16 cellular contexts compared by ENCODE assay signal in the genomic region with DNA sequence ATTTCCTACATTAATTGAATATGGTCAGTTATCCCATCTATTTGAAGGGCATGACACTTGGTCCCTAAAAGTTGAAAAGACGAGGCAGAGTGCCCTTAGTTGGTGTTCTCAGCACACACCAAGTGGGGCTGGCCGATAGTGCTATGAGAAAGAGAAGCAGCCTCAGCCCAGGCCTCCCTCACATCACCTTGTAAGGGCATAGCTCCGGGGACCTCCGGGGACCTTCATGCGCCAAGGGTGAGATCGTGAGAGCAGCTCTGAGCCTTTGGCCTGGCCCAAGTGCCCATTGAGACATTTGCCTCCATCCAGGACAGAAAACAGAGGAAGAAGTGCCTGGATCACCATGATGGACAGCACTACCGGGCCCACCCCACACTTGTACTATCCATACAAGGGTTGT.
DNase-seq lines count a peak whose midpoint lies in the region; ATAC-seq and TF ChIP-seq lines count a peak whose summit lies in the region.
"Had no signal": no experiment of that assay in that cellular context is flagged by ENCODE, and none has a peak within 500 bp of the region (broad histone marks: within the 10 kb centered on the region; RNA-seq: fewer than 3 reads in every experiment).

No MANE protein-coding gene starts in this region.

- no peak overlapping the region for H2BK15ac ChIP-seq in neuronal stem cell (ENCODE audit: low read length)

- H3K27me3 ChIP-seq in left ventricle myocardium inferior (ENCODE audit: low read depth) (no peaks in the 10 kb centered on the region), neuronal stem cell (ENCODE audit: control insufficient read depth in 3 of 3, insufficient read depth in 3 of 3, low read depth in 1 of 3, low read length in 3 of 3) (no peaks in the 10 kb centered on the region), sigmoid colon (no peaks in the 10 kb centered on the region)
- H3K27me3 ChIP-seq: BLaER1 treated with 17β-estradiol and CSF1 and Interleukin-3, amounts not matched to agents 10 nM and 100 nM had no signal

- H2BK5ac ChIP-seq in neuronal stem cell (ENCODE audit: low read length): no peak overlapping the region

- H3K18ac ChIP-seq in neuronal stem cell (ENCODE audit: low read length): peak overlapping the region; percentile 4

- H3K4me2 ChIP-seq in neuronal stem cell (ENCODE audit: insufficient read depth, low read length, poor library complexity, severe bottlenecking): no peak overlapping the region
- H3K4me2 ChIP-seq: BLaER1 treated with 17β-estradiol and CSF1 and Interleukin-3, amounts not matched to agents 10 nM and 100 nM had no signal

- no peak overlapping the region for H4K91ac ChIP-seq in neuronal stem cell (ENCODE audit: low read depth, low read length, poor library complexity)

- H3K4me1 ChIP-seq in left ventricle myocardium inferior (peaks cover 16% of the 10 kb centered on the region), neuronal stem cell (ENCODE audit: control insufficient read depth in 2 of 2, insufficient read depth in 1 of 2, low read depth in 1 of 2, low read length in 2 of 2) (peaks cover 3 to 9% of the 10 kb centered on the region in 2 donors), sigmoid colon (peaks cover 0 to 16% (median 5%) of the 10 kb centered on the region in 4 donors)

- no peak overlapping the region for H3K14ac ChIP-seq in neuronal stem cell (ENCODE audit: low read length)

- WGBS in neuronal stem cell (ENCODE audit: extremely low coverage in 2 of 2, insufficient read length in 2 of 2, insufficient replicate concordance in 1 of 2), 2 donors: no CpG with 5 or more reads among the region's 7 CpGs
- WGBS in sigmoid colon, 2 donors: 88 to 89% methylated on average over 7 of the region's 7 CpGs

- no peaks in the 10 kb centered on the region for H3K36me3 ChIP-seq in left ventricle myocardium inferior
- H3K36me3 ChIP-seq in neuronal stem cell (replicated peaks in 1 of 2; ENCODE audit: control insufficient read depth in 2 of 2, insufficient read depth in 2 of 2, low read length in 2 of 2): no peaks in the 10 kb centered on the region
- H3K36me3 ChIP-seq in sigmoid colon: no peaks in the 10 kb centered on the region

- no peak overlapping the region for H2AFZ ChIP-seq in neuronal stem cell (ENCODE audit: low read length)

- no peak overlapping the region for H3K9ac ChIP-seq in neuronal stem cell (ENCODE audit: low read depth, low read length, poor library complexity)
- H3K9ac ChIP-seq: BLaER1 treated with 17β-estradiol and CSF1 and Interleukin-3, amounts not matched to agents 10 nM and 100 nM had no signal

- H3K27ac ChIP-seq in left ventricle myocardium inferior (replicated peaks): peak overlapping the region; percentile 12
- H3K27ac ChIP-seq in neuronal stem cell (replicated peaks; ENCODE audit: low read length): no peak overlapping the region
- no peak overlapping the region for H3K27ac ChIP-seq in sigmoid colon
- H3K27ac ChIP-seq: BLaER1 treated with 17β-estradiol and CSF1 and Interleukin-3, amounts not matched to agents 10 nM and 100 nM had no signal

- DNase-seq in left ventricle myocardium inferior (no peak), left cardiac atrium (no peak), neuronal stem cell (ENCODE audit: low spot score) (no peak), sigmoid colon (peak; percentile 40), NOMO-1 treated with dmso at 0.1 percent for 144 hours (lab: John Stamatoyannopoulos, UW; ENCODE audit: unreplicated experiment) (no peak), NCI-H1930 (lab: John Stamatoyannopoulos, UW) (no peak)
- DNase-seq: ACHN; Calu3; CD4-positive, alpha-beta T cell; DMS 273 treated with DMSO at 0.1 percent for 48 hours; DMS79; GOT3; H9 had no signal

- no peak overlapping the region for H4K8ac ChIP-seq in neuronal stem cell (ENCODE audit: low read depth, low read length)

- no peak overlapping the region for H2BK120ac ChIP-seq in neuronal stem cell (ENCODE audit: low read depth, low read length)

- H3K4me3 ChIP-seq in left ventricle myocardium inferior (no peak overlapping the region), neuronal stem cell (ENCODE audit: low read length in 2 of 2) (no peak overlapping the region), sigmoid colon (no peak overlapping the region)
- H3K4me3 ChIP-seq: BLaER1 treated with 17β-estradiol and CSF1 and Interleukin-3, amounts not matched to agents 10 nM and 100 nM; GM12878 had no signal

- intact Hi-C loops in left ventricle myocardium inferior (cut with micrococcal nuclease): no loop called here
- intact Hi-C loops in left cardiac atrium (cut with DNase I): no loop called here
- intact Hi-C loops in sigmoid colon (cut with DNase I): no loop called here

- peak overlapping the region; percentile 30 for H2AK5ac ChIP-seq in neuronal stem cell (ENCODE audit: low read depth, low read length)

- TF ChIP-seq POLR2A in sigmoid colon (IDR thresholded peaks at IDR 0.05): no peak

- H3K9me3 ChIP-seq in left ventricle myocardium inferior (replicated peaks) (no peaks in the 10 kb centered on the region), neuronal stem cell (replicated peaks in 1 of 2; ENCODE audit: control insufficient read depth in 2 of 2, insufficient read depth in 1 of 2, low read depth in 1 of 2, low read length in 2 of 2) (peaks cover 14 to 30% of the 10 kb centered on the region in 2 donors), sigmoid colon (no peaks in the 10 kb centered on the region)

- H3K79me1 ChIP-seq in neuronal stem cell (ENCODE audit: low read depth, low read length): no peaks in the 10 kb centered on the region

- no peak for TF ChIP-seq EP300 in sigmoid colon (IDR thresholded peaks at IDR 0.05)

- H3K4ac ChIP-seq in neuronal stem cell (ENCODE audit: low read length): no peak overlapping the region

- H2BK12ac ChIP-seq in neuronal stem cell (ENCODE audit: low read length): no peak overlapping the region

- TF ChIP-seq CTCF in left ventricle myocardium inferior (IDR thresholded peaks at IDR 0.05; ENCODE audit: borderline replicate concordance) (no peak), sigmoid colon (IDR thresholded peaks at IDR 0.05) (no peak)

- ATAC-seq in left cardiac atrium (no peak), GM19455 (IDR thresholded peaks at IDR 0.05; ENCODE audit: unreplicated experiment) (no peak)
- ATAC-seq: GM12878 had no signal

- H3K23ac ChIP-seq in neuronal stem cell (ENCODE audit: low read depth, low read length, poor library complexity): no peak overlapping the region
